Comparison of ENCODE assay signal across 9 cellular contexts in genomic region chr2:227766361-227766883, GRCh38. TPM values are rescaled to one million over a fixed set of nuclear protein-coding genes. Genes with fewer than 3 reads are reported as not detected.
DNase-seq lines count a peak whose midpoint lies in the region; ATAC-seq and TF ChIP-seq lines count a peak whose summit lies in the region.
"Had no signal": no experiment of that assay in that cellular context is flagged by ENCODE, and none has a peak within 500 bp of the region (broad histone marks: within the 10 kb centered on the region; RNA-seq: fewer than 3 reads in every experiment).

No MANE protein-coding gene starts in this region.

- no TSS peak for BruUV-seq in IMR-90 (replicated peaks; lab: Mats Ljungman, UMichigan)

- H3K9me1 ChIP-seq in IMR-90 (ENCODE audit: insufficient read depth, low read length): no peaks in the 10 kb centered on the region

- H3K9me3 ChIP-seq in IMR-90 (ENCODE audit: control insufficient read depth, insufficient read depth, low read length): no peaks in the 10 kb centered on the region
- H3K9me3 ChIP-seq in SJSA1 (replicated peaks): no peaks in the 10 kb centered on the region
- no peaks in the 10 kb centered on the region for H3K9me3 ChIP-seq in prostate gland
- no peaks in the 10 kb centered on the region for H3K9me3 ChIP-seq in vagina
- H3K9me3 ChIP-seq: neutrophil had no signal

- TF ChIP-seq CTCF in IMR-90 (conservative IDR thresholded peaks at IDR 0.05; ENCODE audit: low read depth, low read length): peak; percentile 84
- peak; percentile 71 to 79 (median 76) for TF ChIP-seq CTCF in prostate gland (IDR thresholded peaks at IDR 0.05)
- peak; percentile 51 to 89 (median 86) for TF ChIP-seq CTCF in vagina (IDR thresholded peaks at IDR 0.05)

- CTCF ChIA-PET in IMR-90 (lab: Yijun Ruan, JAX): interaction anchor here (0.6 to 2.7 kb wide), 16 partner anchors 95 to 636 kb away, joined by 3 to 24 read pairs (median 4); no protein-coding TSS in a partner anchor
- CTCF ChIA-PET in activated naive CD4-positive, alpha-beta T cell treated with anti-CD3 and anti-CD28 coated beads for 36 hours (lab: Charles Lee): interaction anchor here (0.5 to 3.9 kb wide), 64 partner anchors 9 to 645 kb away, joined by 3 to 50 read pairs (median 3); partner anchors contain the start of gene TM4SF20

- H2AK9ac ChIP-seq in IMR-90 (replicated peaks; ENCODE audit: low read depth, low read length, poor library complexity): no peak overlapping the region

- no peaks in the 10 kb centered on the region for H3K4me1 Mint-ChIP-seq in activated naive CD4-positive, alpha-beta T cell treated with anti-CD3 and anti-CD28 coated beads for 36 hours (ENCODE audit: low read depth)

- no peaks in the 10 kb centered on the region for H3K4me1 ChIP-seq in IMR-90 (ENCODE audit: control insufficient read depth, insufficient read depth, low read length)
- H3K4me1 ChIP-seq in SJSA1 (replicated peaks): peaks cover 4% of the 10 kb centered on the region; the same call in 1 of the 2 replicates
- no peaks in the 10 kb centered on the region for H3K4me1 ChIP-seq in prostate gland (replicated peaks)
- H3K4me1 ChIP-seq in vagina: peaks cover 7% of the 10 kb centered on the region

- in situ Hi-C loops in G401 (cut with HindIII; ENCODE audit: low sequenced_read_pairs) (no loop called here), IMR-90 (cut with MboI; ENCODE audit: low sequenced_read_pairs) (loop anchor here (5.0 to 10.0 kb wide), 3 partner anchors 292 to 632 kb away; partner anchors contain the start of gene AGFG1)

- TF ChIP-seq RAD21 in IMR-90 (IDR thresholded peaks at IDR 0.05; ENCODE audit: low read length): peak; percentile 86

- no peak overlapping the region for H3K27ac Mint-ChIP-seq in activated naive CD4-positive, alpha-beta T cell treated with anti-CD3 and anti-CD28 coated beads for 36 hours

- POLR2A ChIA-PET in IMR-90 (lab: Charles Lee; ENCODE audit: unreplicated experiment): interaction anchor here (0.6 kb wide), 2 partner anchors 10 to 119 kb away, joined by 4 to 7 read pairs; no protein-coding TSS in a partner anchor

- DNase-seq in G401 (ENCODE audit: low spot score): peak; percentile 72
- peak; percentile 68 for DNase-seq in IMR-90
- peak; percentile 58 to 76 for DNase-seq in SJSA1 (ENCODE audit: low read depth in 1 of 2, low spot score in 2 of 2)
- DNase-seq in activated naive CD4-positive, alpha-beta T cell treated with anti-CD3 and anti-CD28 coated beads for 36 hours: peak; percentile 78
- peak; percentile 70 to 91 (median 81) for DNase-seq in head of caudate nucleus
- peak; percentile 62 for DNase-seq in prostate gland (ENCODE audit: low spot score)
- DNase-seq in vagina (ENCODE audit: extremely low spot score in 2 of 2): no peak

- H3K4me3 ChIP-seq in IMR-90 (ENCODE audit: insufficient read depth, low read depth, low read length) (no peak overlapping the region), SJSA1 (no peak overlapping the region), prostate gland (no peak overlapping the region), vagina (no peak overlapping the region)

- no peak overlapping the region for H3K4ac ChIP-seq in IMR-90 (ENCODE audit: low read depth, low read length)

- no peak overlapping the region for H4K91ac ChIP-seq in IMR-90 (ENCODE audit: insufficient read depth, low read depth, low read length)

- no peak overlapping the region for H2BK15ac ChIP-seq in IMR-90 (ENCODE audit: low read depth, low read length)

- H3K4me2 ChIP-seq in IMR-90 (ENCODE audit: low read depth, low read length): no peak overlapping the region

- H2BK20ac ChIP-seq in IMR-90 (ENCODE audit: low read depth, low read length): no peak overlapping the region

- dilution Hi-C loops in IMR-90 (cut with HindIII; ENCODE audit: low sequenced_read_pairs, unreplicated experiment): no loop called here

- no peak overlapping the region for H2BK120ac ChIP-seq in IMR-90 (ENCODE audit: low read depth, low read length)

- no peak overlapping the region for H3K14ac ChIP-seq in IMR-90 (replicated peaks; ENCODE audit: low read depth, low read length)

- H3K4me3 Mint-ChIP-seq in activated naive CD4-positive, alpha-beta T cell treated with anti-CD3 and anti-CD28 coated beads for 36 hours: no peak overlapping the region

- H2AFZ ChIP-seq in IMR-90 (replicated peaks; ENCODE audit: low read length, poor library complexity): peak overlapping the region; percentile 56

- no peak overlapping the region for H3K56ac ChIP-seq in IMR-90 (ENCODE audit: extremely low read depth, insufficient read depth, low read length)

- no peak for TF ChIP-seq POLR2A in IMR-90 (IDR thresholded peaks at IDR 0.05; ENCODE audit: low read depth, low read length)
- TF ChIP-seq POLR2A in prostate gland (IDR thresholded peaks at IDR 0.05): no peak
- no peak for TF ChIP-seq POLR2A in vagina (IDR thresholded peaks at IDR 0.05)

- H4K20me1 ChIP-seq in IMR-90 (ENCODE audit: insufficient read depth, low read length): no peaks in the 10 kb centered on the region

- intact Hi-C loops in IMR-90 (cut with micrococcal nuclease) (loop anchor here (1.0 to 5.0 kb wide), 7 partner anchors 108 to 636 kb away; no protein-coding TSS in a partner anchor), head of caudate nucleus (cut with DNase I) (loop anchor here (5.0 to 10.0 kb wide), 2 partner anchors 98 to 109 kb away; no protein-coding TSS in a partner anchor), prostate gland (cut with DNase I) (loop anchor here (5.0 kb wide), 3 partner anchors 109 to 359 kb away; partner anchors contain the start of gene AGFG1), vagina (cut with DNase I) (loop anchor here (5.0 kb wide), 1 partner anchor 109 kb away; no protein-coding TSS in a partner anchor)
- intact Hi-C loops in activated naive CD4-positive, alpha-beta T cell treated with anti-CD3 and anti-CD28 coated beads for 36 hours (cut with micrococcal nuclease): loop anchor here (1.0 to 5.0 kb wide), 8 partner anchors 54 to 733 kb away; no protein-coding TSS in a partner anchor

- ATAC-seq in GM21717 (IDR thresholded peaks at IDR 0.05; ENCODE audit: unreplicated experiment): peak; percentile 98
- ATAC-seq in IMR-90 (ENCODE audit: low read depth): peak; percentile 98

- H3K23ac ChIP-seq in IMR-90 (ENCODE audit: low read depth, low read length): no peak overlapping the region

- no peaks in the 10 kb centered on the region for H3K36me3 ChIP-seq in IMR-90 (ENCODE audit: control insufficient read depth, insufficient read depth, low read length)
- no peaks in the 10 kb centered on the region for H3K36me3 ChIP-seq in SJSA1
- H3K36me3 ChIP-seq in prostate gland: no peaks in the 10 kb centered on the region
- no peaks in the 10 kb centered on the region for H3K36me3 ChIP-seq in vagina
- H3K36me3 ChIP-seq: neutrophil had no signal

- no peak overlapping the region for H3K18ac ChIP-seq in IMR-90 (ENCODE audit: low read depth, low read length)

- no peaks in the 10 kb centered on the region for H3K36me3 Mint-ChIP-seq in activated naive CD4-positive, alpha-beta T cell treated with anti-CD3 and anti-CD28 coated beads for 36 hours (ENCODE audit: low read depth)

- no peaks in the 10 kb centered on the region for H3K9me3 Mint-ChIP-seq in activated naive CD4-positive, alpha-beta T cell treated with anti-CD3 and anti-CD28 coated beads for 36 hours

- no peak overlapping the region for H4K5ac ChIP-seq in IMR-90 (ENCODE audit: low read depth, low read length)

- H2AK5ac ChIP-seq in IMR-90 (ENCODE audit: low read depth, low read length): no peak overlapping the region

- no peak overlapping the region for H4K8ac ChIP-seq in IMR-90 (ENCODE audit: low read depth in 2 of 2, low read length in 2 of 2)

- no peaks in the 10 kb centered on the region for H3K79me1 ChIP-seq in IMR-90 (ENCODE audit: low read depth in 1 of 2, low read length in 2 of 2)

- no peaks in the 10 kb centered on the region for H3K27me3 Mint-ChIP-seq in activated naive CD4-positive, alpha-beta T cell treated with anti-CD3 and anti-CD28 coated beads for 36 hours (ENCODE audit: low read depth)

- H3K27ac ChIP-seq in IMR-90 (ENCODE audit: insufficient read depth, low read length) (no peak overlapping the region), SJSA1 (no peak overlapping the region), prostate gland (no peak overlapping the region), vagina (no peak overlapping the region)
- H3K27ac ChIP-seq: neutrophil had no signal

- H2BK5ac ChIP-seq in IMR-90 (ENCODE audit: low read depth, low read length, poor library complexity, severe bottlenecking): no peak overlapping the region

- H3K27me3 ChIP-seq in IMR-90 (ENCODE audit: control insufficient read depth, insufficient read depth, low read length) (no peaks in the 10 kb centered on the region), SJSA1 (replicated peaks) (no peaks in the 10 kb centered on the region), prostate gland (replicated peaks; ENCODE audit: insufficient read depth) (no peaks in the 10 kb centered on the region), vagina (no peaks in the 10 kb centered on the region)
- H3K27me3 ChIP-seq: neutrophil had no signal

- WGBS in IMR-90 (ENCODE audit: extremely low coverage in 2 of 2, insufficient read length in 1 of 2), 2 experiments: 3% methylated on average over 5 of the region's 12 CpGs; no CpG with 5 or more reads in 1 of the 2 experiments
- WGBS in prostate gland: 29% methylated on average over 12 of the region's 12 CpGs

- H3K9ac ChIP-seq in IMR-90 (ENCODE audit: low read depth, low read length): no peak overlapping the region

RNA-seq across cellular contexts. Expression of gene SCYGR8, which starts 20.7 kb away (rescaled TPM):
- not detected in 2 replicates for total RNA-seq in G401 (2014; rRNA removed; shearing (Covaris generic))
- not detected in 2 replicates for total RNA-seq in IMR-90 (2012; rRNA removed)
- polyA plus RNA-seq in IMR-90 (2012; rRNA removed): not detected in 2 replicates
- not detected in 2 replicates for polyA plus RNA-seq in IMR-90 (2012; cell fraction: cytosol; rRNA removed)
- not detected in 2 replicates for polyA plus RNA-seq in IMR-90 (2012; cell fraction: nucleus; rRNA removed; ENCODE audit: low replicate concordance)
- not detected in 2 replicates for total RNA-seq in SJSA1 (2014; rRNA removed; shearing (Covaris generic))
- not detected for total RNA-seq in activated naive CD4-positive, alpha-beta T cell treated with anti-CD3 and anti-CD28 coated beads for 36 hours
- not detected for total RNA-seq in prostate gland
- not detected for total RNA-seq in vagina

RNA-seq across cellular contexts. Expression of gene SCYGR7, which starts 38.3 kb away (rescaled TPM):
- not detected in 2 replicates for total RNA-seq in G401 (2014; rRNA removed; shearing (Covaris generic))
- total RNA-seq in IMR-90 (2012; rRNA removed) (not detected in 2 replicates), prostate gland (not detected), vagina (not detected)
- polyA plus RNA-seq in IMR-90 (2012; rRNA removed): not detected in 2 replicates
- polyA plus RNA-seq in IMR-90 (2012; cell fraction: cytosol; rRNA removed): not detected in 2 replicates
- polyA plus RNA-seq in IMR-90 (2012; cell fraction: nucleus; rRNA removed; ENCODE audit: low replicate concordance): not detected in 2 replicates
- not detected in 2 replicates for total RNA-seq in SJSA1 (2014; rRNA removed; shearing (Covaris generic))
- not detected for total RNA-seq in activated naive CD4-positive, alpha-beta T cell treated with anti-CD3 and anti-CD28 coated beads for 36 hours

RNA-seq across cellular contexts. Expression of gene SCYGR6, which starts 41.9 kb away (rescaled TPM):
- total RNA-seq in G401 (2014; rRNA removed; shearing (Covaris generic)): not detected in 2 replicates
- total RNA-seq in IMR-90 (2012; rRNA removed): not detected in 2 replicates
- not detected in 2 replicates for polyA plus RNA-seq in IMR-90 (2012; rRNA removed)
- not detected in 2 replicates for polyA plus RNA-seq in IMR-90 (2012; cell fraction: cytosol; rRNA removed)
- not detected in 2 replicates for polyA plus RNA-seq in IMR-90 (2012; cell fraction: nucleus; rRNA removed; ENCODE audit: low replicate concordance)
- not detected in 2 replicates for total RNA-seq in SJSA1 (2014; rRNA removed; shearing (Covaris generic))
- not detected for total RNA-seq in activated naive CD4-positive, alpha-beta T cell treated with anti-CD3 and anti-CD28 coated beads for 36 hours
- not detected for total RNA-seq in prostate gland
- not detected for total RNA-seq in vagina

RNA-seq across cellular contexts. Expression of gene CCL20, which starts 47.2 kb away (rescaled TPM):
- not detected in 2 replicates for total RNA-seq in G401 (2014; rRNA removed; shearing (Covaris generic))
- total RNA-seq in IMR-90 (2012; rRNA removed) (not detected in 2 replicates), prostate gland (1 to 10 TPM in 1 of 2 donors, not detected in 1; 1.6 TPM), vagina (not detected)
- polyA plus RNA-seq in IMR-90 (2012; rRNA removed): not detected in 2 replicates
- polyA plus RNA-seq in IMR-90 (2012; cell fraction: cytosol; rRNA removed): not detected in 2 replicates
- polyA plus RNA-seq in IMR-90 (2012; cell fraction: nucleus; rRNA removed; ENCODE audit: low replicate concordance): not detected in 2 replicates
- not detected in 2 replicates for total RNA-seq in SJSA1 (2014; rRNA removed; shearing (Covaris generic))
- 10 to 100 TPM in 1 of 2 experiments, 1 to 10 TPM in 1; 9.6 to 13.1 TPM for total RNA-seq in activated naive CD4-positive, alpha-beta T cell treated with anti-CD3 and anti-CD28 coated beads for 36 hours

RNA-seq across cellular contexts. Expression of gene SLC19A3, which starts 48.6 kb away (rescaled TPM):
- total RNA-seq in G401 (2014; rRNA removed; shearing (Covaris generic)): not detected in 2 replicates
- total RNA-seq in IMR-90 (2012; rRNA removed) (under 0.01 TPM in 1 of 2 replicates, not detected in the other), prostate gland (1 to 10 TPM in 1 of 2 donors, under 1 TPM in 1; 0.41 to 1.3 TPM), vagina (7.4 TPM)
- polyA plus RNA-seq in IMR-90 (2012; rRNA removed): not detected in 2 replicates
- not detected in 2 replicates for polyA plus RNA-seq in IMR-90 (2012; cell fraction: cytosol; rRNA removed)
- 0.15 TPM in 1 of 2 replicates, not detected in the other for polyA plus RNA-seq in IMR-90 (2012; cell fraction: nucleus; rRNA removed; ENCODE audit: low replicate concordance)
- total RNA-seq in SJSA1 (2014; rRNA removed; shearing (Covaris generic)): not detected in 2 replicates
- not detected for total RNA-seq in activated naive CD4-positive, alpha-beta T cell treated with anti-CD3 and anti-CD28 coated beads for 36 hours

Comparison
In these comparisons a context has a peak if more than half of its experiments do, and no peak if none do; other contexts are left out.
1. DNase-seq: peak in G401 (single experiment), IMR-90 (single experiment), SJSA1 (2 of 2), activated naive CD4-positive, alpha-beta T cell treated with anti-CD3 and anti-CD28 coated beads for 36 hours (single experiment), head of caudate nucleus (42 of 42) and prostate gland (single experiment); none in vagina (0 of 2).
2. Peak in every context shown above with its lines, with median percentiles within 50 percentile points of each other: CTCF ChIP-seq.